ENCODE assay signal across 9 cellular contexts in the genomic region with DNA sequence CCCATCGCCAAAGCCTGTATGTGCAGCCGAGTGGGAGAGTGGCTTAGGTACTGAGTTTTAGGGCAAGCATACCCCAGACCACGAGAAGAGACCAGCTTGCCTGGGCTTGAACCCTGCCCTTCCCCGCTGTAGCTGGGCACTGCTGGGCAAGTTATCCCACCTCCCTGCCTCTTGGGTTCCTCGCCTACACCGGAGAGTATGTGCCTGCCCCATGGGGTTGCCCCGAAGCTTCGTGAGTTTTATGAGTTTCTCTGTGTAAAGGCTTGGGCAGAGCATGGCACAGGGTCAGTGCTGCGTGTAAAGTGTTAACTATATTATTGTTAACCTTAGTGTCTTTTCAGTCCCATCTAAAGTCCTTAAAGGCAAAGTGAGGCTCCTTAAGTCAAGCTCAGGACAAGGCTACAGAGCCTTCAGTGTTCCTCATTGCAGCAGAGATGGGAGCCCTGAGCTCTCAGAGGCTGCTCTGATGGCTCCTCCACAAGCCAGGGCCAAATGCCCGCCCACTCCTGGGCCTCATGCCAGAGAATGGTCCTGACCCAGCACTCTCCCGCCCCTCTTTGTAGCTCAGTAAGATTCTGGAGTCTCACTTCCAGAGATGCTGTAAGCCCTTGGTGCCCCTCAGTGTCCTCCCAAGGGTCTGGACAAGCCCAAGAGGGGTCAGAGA. TPM values are rescaled to one million over a fixed set of nuclear protein-coding genes. Genes with fewer than 3 reads are reported as not detected.
DNase-seq lines count a peak whose midpoint lies in the region; ATAC-seq and TF ChIP-seq lines count a peak whose summit lies in the region.
"Had no signal": no experiment of that assay in that cellular context is flagged by ENCODE, and none has a peak within 500 bp of the region (broad histone marks: within the 10 kb centered on the region; RNA-seq: fewer than 3 reads in every experiment).

No MANE protein-coding gene starts in this region.

- POLR2A ChIA-PET in GM10248 (lab: Yijun Ruan, JAX), result no interaction called here

- ATAC-seq in body of pancreas (no peak), HG03439 (IDR thresholded peaks at IDR 0.05; ENCODE audit: unreplicated experiment) (no peak), GM21717 (IDR thresholded peaks at IDR 0.05; ENCODE audit: unreplicated experiment) (no peak)

- 57 to 68% methylated on average over 9 to 11 of the region's 11 CpGs for WGBS in body of pancreas, 2 donors
- WGBS in stomach, 5 donors, result 41 to 60% (median 50%) methylated on average over 8 to 11 of the region's 11 CpGs

- no peak overlapping the region for H3K4me3 ChIP-seq in body of pancreas
- H3K4me3 ChIP-seq in stomach, result peak overlapping the region; percentile 36 to 43 (median 41)

- no peak for TF ChIP-seq POLR2A in body of pancreas (IDR thresholded peaks at IDR 0.05)
- no peak for TF ChIP-seq POLR2A in stomach (IDR thresholded peaks at IDR 0.05)

- TF ChIP-seq CTCF in body of pancreas (IDR thresholded peaks at IDR 0.05) (no peak), stomach (IDR thresholded peaks at IDR 0.05) (no peak), GM10248 (IDR thresholded peaks at IDR 0.05; ENCODE audit: control extremely low read depth, extremely low read depth, low read depth, missing control alignments) (no peak)

- H3K27me3 ChIP-seq in body of pancreas (no peaks in the 10 kb centered on the region), stomach (peaks cover 0 to 76% (median 22%) of the 10 kb centered on the region in 3 donors)

- no peaks in the 10 kb centered on the region for H3K9me3 ChIP-seq in body of pancreas
- no peaks in the 10 kb centered on the region for H3K9me3 ChIP-seq in stomach

- CTCF ChIA-PET in GM10248 (lab: Yijun Ruan, JAX), result interaction anchor here (0.7 to 3.5 kb wide), 22 partner anchors 9 to 349 kb away, joined by 3 to 15 read pairs (median 5); no protein-coding TSS in a partner anchor

- no peak for TF ChIP-seq EP300 in stomach (IDR thresholded peaks at IDR 0.05)

- intact Hi-C loops in body of pancreas (cut with DNase I) (loop anchor here (5.0 kb wide), 1 partner anchor 56 kb away; no protein-coding TSS in a partner anchor), stomach (cut with DNase I; ENCODE audit: low total_unique reads) (loop anchor here (5.0 kb wide), 1 partner anchor 56 kb away; no protein-coding TSS in a partner anchor)

- H3K36me3 ChIP-seq in body of pancreas (replicated peaks in 1 of 2; ENCODE audit: insufficient read depth in 1 of 2, low read depth in 2 of 2) (no peaks in the 10 kb centered on the region), stomach (no peaks in the 10 kb centered on the region)

- H3K4me1 ChIP-seq in body of pancreas (peaks cover 8% of the 10 kb centered on the region), stomach (peaks cover 9 to 13% (median 11%) of the 10 kb centered on the region in 4 donors)

- no peak overlapping the region for H3K27ac ChIP-seq in body of pancreas
- peak overlapping the region in 1 of 5 donors; percentile 51 for H3K27ac ChIP-seq in stomach

- DNase-seq in HT1080 (ENCODE audit: low read depth) (peak; percentile 20), body of pancreas (peak; percentile 25 to 40 (median 28)), inferior parietal cortex (ENCODE audit: extremely low spot score) (peak; percentile 82), stomach (no peak), NCI-H2029 treated with DMSO at 0.1 percent for 48 hours (lab: John Stamatoyannopoulos, UW) (no peak), GM10248 (ENCODE audit: extremely low spot score) (no peak)

RNA-seq across cellular contexts. Expression of a gene that starts 37.0 kb away (rescaled TPM):
- not detected in 2 replicates for total RNA-seq in HT1080 (2014; rRNA removed; shearing (Covaris generic))
- polyA plus RNA-seq in HT1080 (2015; cell fraction: cytosol; rRNA removed), result 0.03 TPM in 2 replicates
- not detected in 2 replicates for polyA plus RNA-seq in HT1080 (2015; cell fraction: nucleus; rRNA removed)
- total RNA-seq in body of pancreas (not detected), stomach (under 1 TPM in 1 of 5 donors, not detected in 4; 0.58 TPM)
- polyA plus RNA-seq in stomach, result under 1 TPM in 1 of 3 donors, not detected in 2; 0.12 TPM
- total RNA-seq: kidney epithelial cell had no signal

RNA-seq across cellular contexts. Expression of a gene that starts 50.2 kb away (rescaled TPM):
- total RNA-seq in HT1080 (2014; rRNA removed; shearing (Covaris generic)), result not detected in 2 replicates
- polyA plus RNA-seq in HT1080 (2015; cell fraction: cytosol; rRNA removed), result not detected in 2 replicates
- polyA plus RNA-seq in HT1080 (2015; cell fraction: nucleus; rRNA removed), result not detected in 2 replicates
- 1 to 10 TPM; 1.3 TPM for total RNA-seq in body of pancreas
- total RNA-seq in stomach, result 10 to 100 TPM in 1 of 5 donors, under 1 TPM in 3, not detected in 1; under 0.01 to 42.0 (median 0.89) TPM
- under 1 TPM in 1 of 3 donors, not detected in 2; 0.20 TPM for polyA plus RNA-seq in stomach
- total RNA-seq: kidney epithelial cell had no signal

Comparison
In these comparisons a context has a peak if more than half of its experiments do, and no peak if none do; other contexts are left out.
1. DNase-seq: peak in HT1080 (single experiment), body of pancreas (4 of 4) and inferior parietal cortex (single experiment); none in stomach (single experiment), NCI-H2029 treated with DMSO at 0.1 percent for 48 hours (single experiment) and GM10248 (single experiment).
2. H3K4me3 ChIP-seq: peak in stomach (4 of 4); none in body of pancreas (0 of 2).